1 cellular context compared by ENCODE assay signal in the genomic region with DNA sequence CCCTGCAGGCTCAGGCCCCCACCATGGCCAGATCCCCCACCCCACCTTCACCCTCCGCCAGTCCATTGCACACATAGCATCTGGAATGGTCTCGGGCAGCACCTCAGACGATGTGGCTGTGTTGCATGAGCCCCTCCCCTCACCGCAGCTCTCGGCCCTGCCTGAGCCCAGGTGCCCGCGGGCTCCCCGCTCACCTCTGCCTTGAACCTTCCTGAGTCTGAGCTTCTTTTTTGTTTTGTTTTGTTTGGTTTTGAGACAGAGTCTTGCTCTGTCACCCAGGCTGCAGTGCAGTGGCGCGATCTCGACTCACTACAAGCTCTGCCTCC.
TF ChIP-seq lines count a peak whose summit lies in the region.

No MANE protein-coding gene starts in this region.

TF ChIP-seq in HepG2, 621 proteins besides CTCF, POLR2A, EP300 and RAD21 (continued from another document):
- TF ChIP-seq ZNF788 (CRISPR knock-in tag; IDR thresholded peaks at IDR 0.05; ENCODE audit: borderline replicate concordance) = no peak
- 0 out of 2 replicates have a peak, but pooled peaks have one; percentile 40 for TF ChIP-seq REPIN1 (CRISPR knock-in tag; IDR thresholded peaks at IDR 0.05; ENCODE audit: borderline replicate concordance, low read depth)
- TF ChIP-seq TBP (CRISPR knock-in tag; IDR thresholded peaks at IDR 0.05) = no peak
- no peak for TF ChIP-seq NR2F6 (IDR thresholded peaks at IDR 0.05)
- TF ChIP-seq NR2F6 (CRISPR knock-in tag; IDR thresholded peaks at IDR 0.05) = no peak
- TF ChIP-seq, protein P1, sequence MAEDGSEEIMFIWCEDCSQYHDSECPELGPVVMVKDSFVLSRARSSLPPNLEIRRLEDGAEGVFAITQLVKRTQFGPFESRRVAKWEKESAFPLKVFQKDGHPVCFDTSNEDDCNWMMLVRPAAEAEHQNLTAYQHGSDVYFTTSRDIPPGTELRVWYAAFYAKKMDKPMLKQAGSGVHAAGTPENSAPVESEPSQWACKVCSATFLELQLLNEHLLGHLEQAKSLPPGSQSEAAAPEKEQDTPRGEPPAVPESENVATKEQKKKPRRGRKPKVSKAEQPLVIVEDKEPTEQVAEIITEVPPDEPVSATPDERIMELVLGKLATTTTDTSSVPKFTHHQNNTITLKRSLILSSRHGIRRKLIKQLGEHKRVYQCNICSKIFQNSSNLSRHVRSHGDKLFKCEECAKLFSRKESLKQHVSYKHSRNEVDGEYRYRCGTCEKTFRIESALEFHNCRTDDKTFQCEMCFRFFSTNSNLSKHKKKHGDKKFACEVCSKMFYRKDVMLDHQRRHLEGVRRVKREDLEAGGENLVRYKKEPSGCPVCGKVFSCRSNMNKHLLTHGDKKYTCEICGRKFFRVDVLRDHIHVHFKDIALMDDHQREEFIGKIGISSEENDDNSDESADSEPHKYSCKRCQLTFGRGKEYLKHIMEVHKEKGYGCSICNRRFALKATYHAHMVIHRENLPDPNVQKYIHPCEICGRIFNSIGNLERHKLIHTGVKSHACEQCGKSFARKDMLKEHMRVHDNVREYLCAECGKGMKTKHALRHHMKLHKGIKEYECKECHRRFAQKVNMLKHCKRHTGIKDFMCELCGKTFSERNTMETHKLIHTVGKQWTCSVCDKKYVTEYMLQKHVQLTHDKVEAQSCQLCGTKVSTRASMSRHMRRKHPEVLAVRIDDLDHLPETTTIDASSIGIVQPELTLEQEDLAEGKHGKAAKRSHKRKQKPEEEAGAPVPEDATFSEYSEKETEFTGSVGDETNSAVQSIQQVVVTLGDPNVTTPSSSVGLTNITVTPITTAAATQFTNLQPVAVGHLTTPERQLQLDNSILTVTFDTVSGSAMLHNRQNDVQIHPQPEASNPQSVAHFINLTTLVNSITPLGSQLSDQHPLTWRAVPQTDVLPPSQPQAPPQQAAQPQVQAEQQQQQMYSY (CRISPR knock-in tag; IDR thresholded peaks at IDR 0.05) = no peak
- no peak for TF ChIP-seq MED8 (CRISPR knock-in tag; IDR thresholded peaks at IDR 0.05; ENCODE audit: insufficient replicate concordance)
- no peak for TF ChIP-seq CHD4 (IDR thresholded peaks at IDR 0.05; ENCODE audit: borderline replicate concordance, low read length)
- TF ChIP-seq DPF2 (CRISPR knock-in tag; IDR thresholded peaks at IDR 0.05; ENCODE audit: borderline replicate concordance, low read depth) = no peak
- TF ChIP-seq, protein P2, sequence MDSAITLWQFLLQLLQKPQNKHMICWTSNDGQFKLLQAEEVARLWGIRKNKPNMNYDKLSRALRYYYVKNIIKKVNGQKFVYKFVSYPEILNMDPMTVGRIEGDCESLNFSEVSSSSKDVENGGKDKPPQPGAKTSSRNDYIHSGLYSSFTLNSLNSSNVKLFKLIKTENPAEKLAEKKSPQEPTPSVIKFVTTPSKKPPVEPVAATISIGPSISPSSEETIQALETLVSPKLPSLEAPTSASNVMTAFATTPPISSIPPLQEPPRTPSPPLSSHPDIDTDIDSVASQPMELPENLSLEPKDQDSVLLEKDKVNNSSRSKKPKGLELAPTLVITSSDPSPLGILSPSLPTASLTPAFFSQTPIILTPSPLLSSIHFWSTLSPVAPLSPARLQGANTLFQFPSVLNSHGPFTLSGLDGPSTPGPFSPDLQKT (CRISPR knock-in tag; IDR thresholded peaks at IDR 0.05; ENCODE audit: borderline replicate concordance) = no peak
- TF ChIP-seq NFYC (CRISPR knock-in tag; IDR thresholded peaks at IDR 0.05) = no peak
TF ChIP-seq in HepG2: peak in this region for 4.
